Comparison of ENCODE assay signal across 12 cellular contexts in genomic region chr22:25013634-25014033, GRCh38.
DNase-seq lines count a peak whose midpoint lies in the region; ATAC-seq and TF ChIP-seq lines count a peak whose summit lies in the region.
"Had no signal": no experiment of that assay in that cellular context is flagged by ENCODE, and none has a peak within 500 bp of the region (broad histone marks: within the 10 kb centered on the region; RNA-seq: fewer than 3 reads in every experiment).

No MANE protein-coding gene starts in this region.

- ATAC-seq in SK-N-SH treated with all-trans-retinoic acid at 6 μM for 48 hours (peak; percentile 63; the same call in 2 of the 3 replicates), lower lobe of right lung (peak; percentile 36 to 43), GM18502 (IDR thresholded peaks at IDR 0.05; ENCODE audit: poor library complexity, unreplicated experiment) (no peak)
- no peak for ATAC-seq in natural killer cell treated with Interleukin-12 subunit alpha and Interleukin-12 subunit beta and Interleukin-15 and Interleukin-18, amount 100 ng/mL, for 72 hours

- POLR2A ChIA-PET in SK-N-SH (lab: Yijun Ruan, JAX) = no interaction called here
- POLR2A ChIA-PET in activated CD4-positive, alpha-beta memory T cell treated with anti-CD3 and anti-CD28 coated beads for 36 hours (lab: Charles Lee) = no interaction called here

- H3K9ac ChIP-seq in SK-N-SH = no peak overlapping the region

- H2AFZ ChIP-seq in SK-N-SH (ENCODE audit: low read depth) = no peak overlapping the region

- no peak overlapping the region for H3K4me3 Mint-ChIP-seq in activated CD4-positive, alpha-beta memory T cell treated with anti-CD3 and anti-CD28 coated beads for 36 hours
- H3K4me3 Mint-ChIP-seq in natural killer cell treated with Interleukin-12 subunit alpha and Interleukin-12 subunit beta and Interleukin-15 and Interleukin-18, amount 100 ng/mL, for 72 hours = no peak overlapping the region

- no peak overlapping the region for H3K27ac ChIP-seq in SK-N-SH (ENCODE audit: low read depth in 2 of 2, low read length in 1 of 2)
- peak overlapping the region; percentile 26 for H3K27ac ChIP-seq in ectodermal cell (ENCODE audit: insufficient read depth, low read depth, low read length, poor library complexity, severe bottlenecking)
- peak overlapping the region; percentile 59 for H3K27ac ChIP-seq in lower lobe of right lung
- H3K27ac ChIP-seq in transverse colon = peak overlapping the region; percentile 80 to 84 (median 82)
- H3K27ac ChIP-seq: HL-60 had no signal

- DNase-seq in SK-N-SH (no peak), lower lobe of right lung (no peak), transverse colon (peak; percentile 75)
- DNase-seq in activated CD4-positive, alpha-beta memory T cell treated with anti-CD3 and anti-CD28 coated beads for 36 hours = no peak
- DNase-seq in natural killer cell treated with Interleukin-12 subunit alpha and Interleukin-12 subunit beta and Interleukin-15 and Interleukin-18, amount 100 ng/mL, for 72 hours (ENCODE audit: low spot score) = no peak
- DNase-seq: COR-L47, NCI-H2227 treated with DMSO at 0.1 percent for 48 hours had no signal

- no peaks in the 10 kb centered on the region for H3K36me3 Mint-ChIP-seq in activated CD4-positive, alpha-beta memory T cell treated with anti-CD3 and anti-CD28 coated beads for 36 hours
- H3K36me3 Mint-ChIP-seq in natural killer cell treated with Interleukin-12 subunit alpha and Interleukin-12 subunit beta and Interleukin-15 and Interleukin-18, amount 100 ng/mL, for 72 hours = no peaks in the 10 kb centered on the region

- no peaks in the 10 kb centered on the region for H3F3A ChIP-seq in SK-N-SH (replicated peaks; ENCODE audit: insufficient read depth)

- 88% methylated on average over 2 of the region's 2 CpGs for whole genome bisulfite sequencing in SK-N-SH (ENCODE audit: low lambda C conversion rate)
- 87 to 89% methylated on average over 2 of the region's 2 CpGs for WGBS in ectodermal cell, 2 experiments
- WGBS in transverse colon (ENCODE audit: low coverage in 1 of 2), 2 donors = 29 to 34% methylated on average over 2 of the region's 2 CpGs

- intact Hi-C loops in lower lobe of right lung (cut with DNase I) = no loop called here
- intact Hi-C loops in transverse colon (cut with DNase I; ENCODE audit: low total_unique reads) = no loop called here
- intact Hi-C loops in activated CD4-positive, alpha-beta memory T cell treated with anti-CD3 and anti-CD28 coated beads for 36 hours (cut with micrococcal nuclease) = no loop called here

- H3K27me3 ChIP-seq in SK-N-SH (ENCODE audit: insufficient read depth) = no peaks in the 10 kb centered on the region
- H3K27me3 ChIP-seq in ectodermal cell (ENCODE audit: control insufficient read depth, insufficient read depth, low read length, poor library complexity, severe bottlenecking) = no peaks in the 10 kb centered on the region
- H3K27me3 ChIP-seq in lower lobe of right lung (ENCODE audit: low read depth) = no peaks in the 10 kb centered on the region
- H3K27me3 ChIP-seq in transverse colon = no peaks in the 10 kb centered on the region

- H3K9me3 ChIP-seq in SK-N-SH (no peaks in the 10 kb centered on the region), ectodermal cell (ENCODE audit: control insufficient read depth, low read length) (no peaks in the 10 kb centered on the region), lower lobe of right lung (no peaks in the 10 kb centered on the region), transverse colon (no peaks in the 10 kb centered on the region)

- no peak overlapping the region for H3K27ac Mint-ChIP-seq in activated CD4-positive, alpha-beta memory T cell treated with anti-CD3 and anti-CD28 coated beads for 36 hours
- H3K27ac Mint-ChIP-seq in natural killer cell treated with Interleukin-12 subunit alpha and Interleukin-12 subunit beta and Interleukin-15 and Interleukin-18, amount 100 ng/mL, for 72 hours = no peak overlapping the region

- CTCF ChIA-PET in SK-N-SH (lab: Yijun Ruan, JAX) = interaction anchor here (1.0 to 3.6 kb wide), 6 partner anchors 14 to 97 kb away, joined by 3 to 13 read pairs (median 4); partner anchors contain the start of gene KIAA1671
- CTCF ChIA-PET in activated CD4-positive, alpha-beta memory T cell treated with anti-CD3 and anti-CD28 coated beads for 36 hours (lab: Charles Lee) = interaction anchor here (0.6 to 1.8 kb wide), 2 partner anchors 35 to 808 kb away, joined by 4 to 5 read pairs; no protein-coding TSS in a partner anchor

- H3K36me3 ChIP-seq in SK-N-SH (replicated peaks in 1 of 2; ENCODE audit: control insufficient read depth in 1 of 2, insufficient read depth in 2 of 2, low read length in 1 of 2) (peaks cover 0 to 3% of the 10 kb centered on the region in 2 experiments), ectodermal cell (ENCODE audit: control insufficient read depth, insufficient read depth, low read length) (peaks cover 6% of the 10 kb centered on the region), lower lobe of right lung (no peaks in the 10 kb centered on the region), transverse colon (no peaks in the 10 kb centered on the region)

- H3K4me3 ChIP-seq in SK-N-SH (ENCODE audit: low read depth in 2 of 2, low read length in 1 of 2) (no peak overlapping the region), ectodermal cell (ENCODE audit: insufficient read depth, low read depth, low read length) (no peak overlapping the region), lower lobe of right lung (no peak overlapping the region), transverse colon (no peak overlapping the region)
- H3K4me3 ChIP-seq: skin epidermis had no signal

- no peak for TF ChIP-seq EP300 in SK-N-SH (IDR thresholded peaks at IDR 0.05; ENCODE audit: borderline replicate concordance in 1 of 2, low read depth in 1 of 2, low read length in 1 of 2)
- peak; percentile 65 for TF ChIP-seq EP300 in transverse colon (IDR thresholded peaks at IDR 0.05; ENCODE audit: low read depth)

- no peaks in the 10 kb centered on the region; the same call in 1 of the 2 replicates for H4K20me1 ChIP-seq in SK-N-SH (ENCODE audit: insufficient read depth)

- 0 out of 2 replicates have a peak, but pooled peaks cover 9% of the 10 kb centered on the region for H3K79me2 ChIP-seq in SK-N-SH (ENCODE audit: insufficient read depth)

- no peak for TF ChIP-seq POLR2A in transverse colon (IDR thresholded peaks at IDR 0.05)

- TF ChIP-seq RAD21 in SK-N-SH (IDR thresholded peaks at IDR 0.05; ENCODE audit: low read length) = no peak

- H3K4me2 ChIP-seq in SK-N-SH = no peak overlapping the region

- in situ Hi-C loops in transverse colon (cut with MboI; ENCODE audit: low pct_ligation_motif_present in 1 of 4, low pct_unique_long_range_greater_than_20kb in 1 of 4, low sequenced_read_pairs in 3 of 4) = no loop called here

- H3K27me3 Mint-ChIP-seq in activated CD4-positive, alpha-beta memory T cell treated with anti-CD3 and anti-CD28 coated beads for 36 hours = no peaks in the 10 kb centered on the region
- peaks cover 14 to 16% of the 10 kb centered on the region in 2 donors for H3K27me3 Mint-ChIP-seq in natural killer cell treated with Interleukin-12 subunit alpha and Interleukin-12 subunit beta and Interleukin-15 and Interleukin-18, amount 100 ng/mL, for 72 hours

- H3K4me1 Mint-ChIP-seq in activated CD4-positive, alpha-beta memory T cell treated with anti-CD3 and anti-CD28 coated beads for 36 hours (ENCODE audit: low read depth) = no peaks in the 10 kb centered on the region
- no peaks in the 10 kb centered on the region for H3K4me1 Mint-ChIP-seq in natural killer cell treated with Interleukin-12 subunit alpha and Interleukin-12 subunit beta and Interleukin-15 and Interleukin-18, amount 100 ng/mL, for 72 hours (ENCODE audit: low read depth in 2 of 2)

- no peaks in the 10 kb centered on the region for H3K9me2 ChIP-seq in SK-N-SH

- TF ChIP-seq CTCF in SK-N-SH (IDR thresholded peaks at IDR 0.05) = no peak
- TF ChIP-seq CTCF in lower lobe of right lung (IDR thresholded peaks at IDR 0.05) = no peak
- no peak for TF ChIP-seq CTCF in transverse colon (IDR thresholded peaks at IDR 0.05)

- no peaks in the 10 kb centered on the region for H3K9me3 Mint-ChIP-seq in activated CD4-positive, alpha-beta memory T cell treated with anti-CD3 and anti-CD28 coated beads for 36 hours
- H3K9me3 Mint-ChIP-seq in natural killer cell treated with Interleukin-12 subunit alpha and Interleukin-12 subunit beta and Interleukin-15 and Interleukin-18, amount 100 ng/mL, for 72 hours = no peaks in the 10 kb centered on the region

- H3K4me1 ChIP-seq in SK-N-SH (ENCODE audit: control insufficient read depth in 1 of 2, insufficient read depth in 2 of 2, low read depth in 1 of 2, low read length in 1 of 2) (peaks cover 5 to 9% of the 10 kb centered on the region in 2 experiments; a peak in 2 of 4 replicates), ectodermal cell (ENCODE audit: control insufficient read depth, insufficient read depth, low read length) (peaks cover 8% of the 10 kb centered on the region), lower lobe of right lung (peaks cover 23% of the 10 kb centered on the region), transverse colon (peaks cover 17 to 41% (median 34%) of the 10 kb centered on the region in 4 donors)

TF ChIP-seq in SK-N-SH treated with all-trans-retinoic acid at 6 μM for 48 hours, 23 proteins besides CTCF, POLR2A, EP300 and RAD21 (continues in another document):
- TF ChIP-seq ESRRG (CRISPR knock-in tag; IDR thresholded peaks at IDR 0.05) = no peak

TF ChIP-seq in SK-N-SH, 30 proteins besides CTCF, POLR2A, EP300 and RAD21 (continues in another document):
- no peak for TF ChIP-seq USF2 (IDR thresholded peaks at IDR 0.05; ENCODE audit: borderline replicate concordance, low read depth, low read length)
- TF ChIP-seq MEF2A (IDR thresholded peaks at IDR 0.05; ENCODE audit: borderline replicate concordance, low read depth) = no peak
- TF ChIP-seq MXI1 (IDR thresholded peaks at IDR 0.05; ENCODE audit: low read depth, low read length) = no peak
- no peak for TF ChIP-seq GABPA (IDR thresholded peaks at IDR 0.05; ENCODE audit: low read depth)
- no peak for TF ChIP-seq SMC3 (IDR thresholded peaks at IDR 0.05; ENCODE audit: low read depth, low read length)
- TF ChIP-seq YY1 (IDR thresholded peaks at IDR 0.05; ENCODE audit: low read depth) = no peak
- no peak for TF ChIP-seq TAF1 (IDR thresholded peaks at IDR 0.05; ENCODE audit: borderline replicate concordance, low read depth, low read length)
- TF ChIP-seq GATA2 (CRISPR knock-in tag; IDR thresholded peaks at IDR 0.05) = no peak

Comparison
In these comparisons a context has a peak if more than half of its experiments do, and no peak if none do; other contexts are left out.
1. ATAC-seq: peak in SK-N-SH treated with all-trans-retinoic acid at 6 μM for 48 hours (single experiment) and lower lobe of right lung (2 of 2); none in GM18502 (single experiment) and natural killer cell treated with Interleukin-12 subunit alpha and Interleukin-12 subunit beta and Interleukin-15 and Interleukin-18, amount 100 ng/mL, for 72 hours (0 of 2).
2. H3K27ac ChIP-seq: peak in ectodermal cell (single experiment), lower lobe of right lung (single experiment) and transverse colon (4 of 4); none in SK-N-SH (0 of 2).